In genomic region chr14:90740081-90740480, GRCh38 we compare ENCODE assay signal across 25 cellular contexts.
DNase-seq lines count a peak whose midpoint lies in the region; ATAC-seq, FAIRE-seq and TF ChIP-seq lines count a peak whose summit lies in the region.
"Had no signal": no experiment of that assay in that cellular context is flagged by ENCODE, and none has a peak within 500 bp of the region (broad histone marks: within the 10 kb centered on the region; RNA-seq: fewer than 3 reads in every experiment).

No MANE protein-coding gene starts in this region.

- no peak for FAIRE-seq in HepG2 (lab: Jason Lieb, UNC)
- FAIRE-seq: A549, GM12891, GM18507, HTR-8/SVneo had no signal

- no peaks in the 10 kb centered on the region for H4K20me1 ChIP-seq in HepG2 (ENCODE audit: insufficient read depth, low read length)
- H4K20me1 ChIP-seq: BLaER1 had no signal

- TF ChIP-seq RAD21 in HepG2 (CRISPR knock-in tag; IDR thresholded peaks at IDR 0.05) = no peak

- H3K27me3 ChIP-seq in adrenal gland (no peaks in the 10 kb centered on the region), HepG2 (ENCODE audit: control insufficient read depth in 1 of 2, insufficient read depth in 2 of 2, low read length in 2 of 2) (no peaks in the 10 kb centered on the region; a peak in 1 of 5 replicates), stomach (no peaks in the 10 kb centered on the region)
- H3K27me3 ChIP-seq: BLaER1, MG63, SJCRH30 had no signal

- ATAC-seq in HepG2 = no peak
- no peak for ATAC-seq in GM21447 (IDR thresholded peaks at IDR 0.05; ENCODE audit: unreplicated experiment)
- no peak for ATAC-seq in HG02852 (IDR thresholded peaks at IDR 0.05; ENCODE audit: unreplicated experiment)
- no peak for ATAC-seq in activated CD8-positive, alpha-beta T cell treated with anti-CD3 and anti-CD28 coated beads for 36 hours
- ATAC-seq in activated naive CD4-positive, alpha-beta T cell treated with anti-CD3 and anti-CD28 coated beads, Interleukin-2, amount 50 U/mL, for 72 hours = no peak
- ATAC-seq: A549; CD8-positive, alpha-beta T cell had no signal

- intact Hi-C loops in adrenal gland (cut with DNase I) = no loop called here
- intact Hi-C loops in HepG2 (cut with micrococcal nuclease; ENCODE audit: unreplicated experiment) = no loop called here
- intact Hi-C loops in stomach (cut with DNase I; ENCODE audit: low total_unique reads) = no loop called here
- intact Hi-C loops in activated CD8-positive, alpha-beta T cell treated with anti-CD3 and anti-CD28 coated beads for 36 hours (cut with micrococcal nuclease) = no loop called here

- no peaks in the 10 kb centered on the region for H3K36me3 Mint-ChIP-seq in activated CD8-positive, alpha-beta T cell treated with anti-CD3 and anti-CD28 coated beads for 36 hours (ENCODE audit: low read depth)
- no peaks in the 10 kb centered on the region for H3K36me3 Mint-ChIP-seq in activated naive CD4-positive, alpha-beta T cell treated with anti-CD3 and anti-CD28 coated beads, Interleukin-2, amount 50 U/mL, for 72 hours
- H3K36me3 Mint-ChIP-seq: CD8-positive, alpha-beta T cell; IgD-negative memory B cell had no signal

- TF ChIP-seq POLR2A in adrenal gland (IDR thresholded peaks at IDR 0.05) (no peak), HepG2 (IDR thresholded peaks at IDR 0.05; ENCODE audit: insufficient read depth in 1 of 2, low read depth in 2 of 2, low read length in 2 of 2) (no peak), stomach (IDR thresholded peaks at IDR 0.05) (no peak)

- no peak overlapping the region for H3K4me2 ChIP-seq in HepG2 (ENCODE audit: low read depth, low read length)
- H3K4me2 ChIP-seq: A549, BLaER1, PC-9 had no signal

- no peaks in the 10 kb centered on the region for H3K4me1 Mint-ChIP-seq in activated CD8-positive, alpha-beta T cell treated with anti-CD3 and anti-CD28 coated beads for 36 hours (ENCODE audit: low read depth)
- H3K4me1 Mint-ChIP-seq: IgD-negative memory B cell had no signal

- no peaks in the 10 kb centered on the region for H3K27me3 Mint-ChIP-seq in activated CD8-positive, alpha-beta T cell treated with anti-CD3 and anti-CD28 coated beads for 36 hours
- H3K27me3 Mint-ChIP-seq: IgD-negative memory B cell had no signal

- H3K4me3 ChIP-seq in adrenal gland (no peak overlapping the region), HepG2 (replicated peaks in 1 of 3; ENCODE audit: insufficient read depth in 1 of 3, low read depth in 2 of 3, low read length in 3 of 3) (no peak overlapping the region), stomach (no peak overlapping the region)
- H3K4me3 ChIP-seq: A549, BLaER1, MG63, PC-9, SJCRH30 had no signal

- no TSS peak for BruUV-seq in HepG2 (replicated peaks; lab: Mats Ljungman, UMichigan)

- DNase-seq in D341Med (ENCODE audit: low spot score) = peak; percentile 25
- peak in 4 of 7 donors; percentile 20 to 54 (median 41) for DNase-seq in adrenal gland
- DNase-seq in HepG2 (ENCODE audit: low spot score) = no peak
- peak; percentile 32 for DNase-seq in stomach
- DNase-seq in activated CD8-positive, alpha-beta T cell treated with anti-CD3 and anti-CD28 coated beads for 36 hours = no peak
- no peak for DNase-seq in activated naive CD4-positive, alpha-beta T cell treated with anti-CD3 and anti-CD28 coated beads, Interleukin-2, amount 50 U/mL, for 72 hours (ENCODE audit: low spot score in 2 of 2)
- DNase-seq: Calu3; CD8-positive, alpha-beta T cell; Karpas-422; MG63; NCI-H1092; NCI-H1436 treated with DMSO at 0.1 percent for 48 hours; NCI-H2171; NCI-H526 treated with DMSO at 0.1 percent for 48 hours; PC-9 had no signal

- H3K9ac ChIP-seq in HepG2 (ENCODE audit: insufficient read depth, low read depth, low read length) = no peak overlapping the region
- H3K9ac ChIP-seq: BLaER1 had no signal

- no peaks in the 10 kb centered on the region for H3K36me3 ChIP-seq in adrenal gland (replicated peaks in 1 of 2)
- no peaks in the 10 kb centered on the region for H3K36me3 ChIP-seq in HepG2 (replicated peaks in 1 of 2; ENCODE audit: control insufficient read depth in 1 of 2, insufficient read depth in 2 of 2, low read length in 2 of 2)
- peaks cover 0 to 8% (median 0%) of the 10 kb centered on the region in 4 donors for H3K36me3 ChIP-seq in stomach
- H3K36me3 ChIP-seq: MG63, SJCRH30 had no signal

- TF ChIP-seq EP300 in HepG2 (IDR thresholded peaks at IDR 0.05; ENCODE audit: low read depth in 2 of 2, low read length in 2 of 2) (no peak), HepG2 (CRISPR knock-in tag; IDR thresholded peaks at IDR 0.05; ENCODE audit: borderline replicate concordance) (no peak), stomach (IDR thresholded peaks at IDR 0.05) (no peak)

- WGBS in adrenal gland, 4 donors = 43 to 49% (median 47%) methylated on average over 8 of the region's 8 CpGs
- 44% methylated on average over 8 of the region's 8 CpGs for WGBS in HepG2 (ENCODE audit: low lambda C conversion rate)
- WGBS in stomach, 5 donors = 51 to 76% (median 57%) methylated on average over 8 of the region's 8 CpGs

- in situ Hi-C loops in HepG2 (cut with HindIII; ENCODE audit: extremely low pct_ligation_motif_present, low pct_unique_long_range_greater_than_20kb) = no loop called here

- POLR2A ChIA-PET in HepG2 (lab: Yijun Ruan, JAX) = no interaction called here
- POLR2A ChIA-PET in activated CD8-positive, alpha-beta T cell treated with anti-CD3 and anti-CD28 coated beads for 36 hours (lab: Charles Lee) = no interaction called here

- no peak overlapping the region for H3K27ac Mint-ChIP-seq in activated CD8-positive, alpha-beta T cell treated with anti-CD3 and anti-CD28 coated beads for 36 hours
- H3K27ac Mint-ChIP-seq in activated naive CD4-positive, alpha-beta T cell treated with anti-CD3 and anti-CD28 coated beads, Interleukin-2, amount 50 U/mL, for 72 hours = no peak overlapping the region
- H3K27ac Mint-ChIP-seq: CD8-positive, alpha-beta T cell; IgD-negative memory B cell had no signal

- TF ChIP-seq CTCF in adrenal gland (IDR thresholded peaks at IDR 0.05) (no peak), HepG2 (CRISPR knock-in tag; IDR thresholded peaks at IDR 0.05) (no peak), stomach (IDR thresholded peaks at IDR 0.05) (no peak)
- no peak for TF ChIP-seq CTCF in activated CD8-positive, alpha-beta T cell treated with anti-CD3 and anti-CD28 coated beads for 36 hours (IDR thresholded peaks at IDR 0.05)

- H3K9me3 ChIP-seq in adrenal gland (replicated peaks in 1 of 3) = no peaks in the 10 kb centered on the region
- no peaks in the 10 kb centered on the region for H3K9me3 ChIP-seq in HepG2 (ENCODE audit: low read length)
- H3K9me3 ChIP-seq in stomach = no peaks in the 10 kb centered on the region
- H3K9me3 ChIP-seq: A549, BLaER1, MG63, SJCRH30 had no signal

- no peak overlapping the region for H2AFZ ChIP-seq in HepG2 (ENCODE audit: low read length)
- H2AFZ ChIP-seq: PC-9 had no signal

- H3K9me3 Mint-ChIP-seq in activated CD8-positive, alpha-beta T cell treated with anti-CD3 and anti-CD28 coated beads for 36 hours = no peaks in the 10 kb centered on the region
- H3K9me3 Mint-ChIP-seq in activated naive CD4-positive, alpha-beta T cell treated with anti-CD3 and anti-CD28 coated beads, Interleukin-2, amount 50 U/mL, for 72 hours = no peaks in the 10 kb centered on the region
- H3K9me3 Mint-ChIP-seq: CD8-positive, alpha-beta T cell; IgD-negative memory B cell had no signal

- H3K27ac ChIP-seq in adrenal gland (peak overlapping the region in 3 of 5 donors; percentile 30 to 62 (median 51)), HepG2 (ENCODE audit: extremely low read length, insufficient read depth, low read length) (no peak overlapping the region), stomach (peak overlapping the region in 3 of 5 donors; percentile 6 to 39 (median 12))
- H3K27ac ChIP-seq: A549, BLaER1, PC-9, RWPE1, SJCRH30 had no signal

- CTCF ChIA-PET in HepG2 (lab: Yijun Ruan, JAX; ENCODE audit: low intra/inter-chr PET ratio, low total read pairs) = no interaction called here
- CTCF ChIA-PET in activated CD8-positive, alpha-beta T cell treated with anti-CD3 and anti-CD28 coated beads for 36 hours (lab: Charles Lee) = interaction anchor here (0.6 kb wide), 1 partner anchor 19 kb away, joined by 3 read pairs; no protein-coding TSS in a partner anchor

- H3K4me1 ChIP-seq in adrenal gland (replicated peaks in 1 of 2) (peaks cover 11 to 29% of the 10 kb centered on the region in 2 donors), HepG2 (ENCODE audit: insufficient read depth, low read length) (no peaks in the 10 kb centered on the region), stomach (peaks cover 0 to 30% (median 12%) of the 10 kb centered on the region in 4 donors)
- H3K4me1 ChIP-seq: A549, BLaER1, SJCRH30 had no signal

- H3K79me2 ChIP-seq in HepG2 (ENCODE audit: insufficient read depth, low read length) = no peaks in the 10 kb centered on the region

- no peak overlapping the region for H3K4me3 Mint-ChIP-seq in activated CD8-positive, alpha-beta T cell treated with anti-CD3 and anti-CD28 coated beads for 36 hours
- H3K4me3 Mint-ChIP-seq: CD8-positive, alpha-beta T cell; IgD-negative memory B cell had no signal

TF ChIP-seq in HepG2, 621 proteins besides CTCF, POLR2A, EP300 and RAD21:
- TF ChIP-seq GABPA (IDR thresholded peaks at IDR 0.05; ENCODE audit: low read depth, low read length) = no peak
- 0 out of 2 replicates have a peak, but pooled peaks have one; percentile 34 for TF ChIP-seq GABPA (CRISPR knock-in tag; IDR thresholded peaks at IDR 0.05; ENCODE audit: low read depth)
- 0 out of 2 replicates have a peak, but pooled peaks have one; percentile 20 for TF ChIP-seq GABPB1 (CRISPR knock-in tag; IDR thresholded peaks at IDR 0.05)
- TF ChIP-seq ZNF720 (CRISPR knock-in tag; IDR thresholded peaks at IDR 0.05) = no peak

Comparison
In these comparisons a context has a peak if more than half of its experiments do, and no peak if none do; other contexts are left out.
1. DNase-seq: peak in D341Med (single experiment), adrenal gland (4 of 7) and stomach (single experiment); none in HepG2 (single experiment), activated CD8-positive, alpha-beta T cell treated with anti-CD3 and anti-CD28 coated beads for 36 hours (single experiment) and activated naive CD4-positive, alpha-beta T cell treated with anti-CD3 and anti-CD28 coated beads, Interleukin-2, amount 50 U/mL, for 72 hours (0 of 2).